Comparison of ENCODE assay signal across 8 cellular contexts in genomic region chr1:62962794-62963776, GRCh38.
DNase-seq lines count a peak whose midpoint lies in the region; FAIRE-seq and TF ChIP-seq lines count a peak whose summit lies in the region.

No MANE protein-coding gene starts in this region.

- H2AFZ ChIP-seq in GM23248 (no peak overlapping the region), keratinocyte (ENCODE audit: control insufficient read depth, low read length) (no peak overlapping the region)

- in situ Hi-C loops in GM23248 (cut with MboI): no loop called here

- H3K27ac ChIP-seq in GM23248: no peak overlapping the region
- H3K27ac ChIP-seq in keratinocyte (ENCODE audit: control insufficient read depth, insufficient read depth, low read length): no peak overlapping the region
- H3K27ac ChIP-seq in ovary: no peak overlapping the region

- no peak for TF ChIP-seq POLR2A in ovary (IDR thresholded peaks at IDR 0.05)

- H3K9me3 ChIP-seq in GM23248 (ENCODE audit: low read depth) (no peaks in the 10 kb centered on the region), keratinocyte (ENCODE audit: control insufficient read depth, low read depth, low read length) (no peaks in the 10 kb centered on the region), ovary (no peaks in the 10 kb centered on the region)

- no peaks in the 10 kb centered on the region for H3K36me3 ChIP-seq in GM23248 (ENCODE audit: low read depth)
- no peaks in the 10 kb centered on the region for H3K36me3 ChIP-seq in keratinocyte (ENCODE audit: control insufficient read depth in 2 of 2, extremely low read depth in 1 of 2, insufficient read depth in 2 of 2, low read length in 2 of 2)
- no peaks in the 10 kb centered on the region for H3K36me3 ChIP-seq in ovary

- dilution Hi-C loops in keratinocyte (cut with MboI; ENCODE audit: extremely low pct_ligation_motif_present, low sequenced_read_pairs): no loop called here

- 36 to 43% methylated on average over 10 of the region's 10 CpGs for WGBS in GM23248 (ENCODE audit: low coverage in 1 of 2, low lambda C conversion rate in 2 of 2, missing lambda C conversion rate in 2 of 2), 2 experiments
- WGBS in ovary, 3 donors: 20 to 22% (median 21%) methylated on average over 10 of the region's 10 CpGs

- DNase-seq in NOMO-1 treated with DMSO at 0.1 percent for 48 hours (lab: John Stamatoyannopoulos, UW; ENCODE audit: unreplicated experiment): peak; percentile 10
- no peak for DNase-seq in NOMO-1 treated with dmso at 0.1 percent for 144 hours (lab: John Stamatoyannopoulos, UW; ENCODE audit: unreplicated experiment)
- DNase-seq in GM23248: peak; percentile 44
- DNase-seq in NCI-H187 (lab: John Stamatoyannopoulos, UW): peak; percentile 26 to 65
- DNase-seq in amniotic epithelial cell (ENCODE audit: low read depth): peak; percentile 32
- DNase-seq in keratinocyte (ENCODE audit: low read depth, low spot score): no peak
- DNase-seq in ovary: no peak
- no peak for DNase-seq in GDM1 (lab: John Stamatoyannopoulos, UW)

- H3K9me1 ChIP-seq in keratinocyte (ENCODE audit: control insufficient read depth, extremely low read depth, insufficient read depth, low read length): no peaks in the 10 kb centered on the region

- H4K20me1 ChIP-seq in GM23248 (ENCODE audit: insufficient read depth) (no peaks in the 10 kb centered on the region), keratinocyte (ENCODE audit: control insufficient read depth, extremely low read depth, insufficient read depth, low read length) (no peaks in the 10 kb centered on the region)

- H3K4me2 ChIP-seq in GM23248 (ENCODE audit: unreplicated experiment) (no peak overlapping the region), keratinocyte (ENCODE audit: control insufficient read depth, extremely low read depth, insufficient read depth, low read depth, low read length) (no peak overlapping the region)

- H3K79me2 ChIP-seq in GM23248 (ENCODE audit: insufficient read depth) (no peaks in the 10 kb centered on the region), keratinocyte (ENCODE audit: control insufficient read depth, insufficient read depth, low read length) (no peaks in the 10 kb centered on the region)

- H3K4me3 ChIP-seq in GM23248 (no peak overlapping the region), keratinocyte (ENCODE audit: control insufficient read depth in 2 of 3, extremely low read depth in 1 of 3, insufficient read depth in 2 of 3, low read depth in 1 of 3, low read length in 3 of 3) (no peak overlapping the region), ovary (no peak overlapping the region)

- no peak for TF ChIP-seq EP300 in ovary (IDR thresholded peaks at IDR 0.05)

- H3K9me2 ChIP-seq in GM23248 (ENCODE audit: insufficient read depth): no peaks in the 10 kb centered on the region

- intact Hi-C loops in ovary (cut with DNase I): no loop called here

- TF ChIP-seq CTCF in keratinocyte (optimal IDR thresholded peaks at IDR 0.05 in 1 of 3, IDR thresholded peaks at IDR 0.05 in 1 of 3, conservative IDR thresholded peaks at IDR 0.05 in 1 of 3; ENCODE audit: extremely low read depth in 1 of 3, insufficient read depth in 2 of 3, low read length in 3 of 3) (peak; percentile 57 to 84 (median 79)), ovary (IDR thresholded peaks at IDR 0.05) (no peak)

- FAIRE-seq in keratinocyte (lab: Jason Lieb, UNC): no peak

- no peak overlapping the region for H3K9ac ChIP-seq in GM23248
- H3K9ac ChIP-seq in keratinocyte (ENCODE audit: control insufficient read depth, extremely low read depth, insufficient read depth, low read length): no peak overlapping the region

- H3K4me1 ChIP-seq in GM23248 (ENCODE audit: insufficient read depth) (no peaks in the 10 kb centered on the region), keratinocyte (ENCODE audit: control insufficient read depth, extremely low read depth, insufficient read depth, low read length) (no peaks in the 10 kb centered on the region), ovary (ENCODE audit: insufficient read depth) (no peaks in the 10 kb centered on the region)

- H3F3A ChIP-seq in GM23248 (ENCODE audit: insufficient read depth): no peaks in the 10 kb centered on the region

- H3K27me3 ChIP-seq in GM23248 (replicated peaks; ENCODE audit: insufficient read depth) (peaks cover 11% of the 10 kb centered on the region), keratinocyte (ENCODE audit: control insufficient read depth, extremely low read depth, insufficient read depth, low read length) (no peaks in the 10 kb centered on the region), ovary (no peaks in the 10 kb centered on the region)

Comparison
In these comparisons a context has a peak if more than half of its experiments do, and no peak if none do; other contexts are left out.
1. DNase-seq: peak in NOMO-1 treated with DMSO at 0.1 percent for 48 hours (single experiment), GM23248 (single experiment), NCI-H187 (2 of 2) and amniotic epithelial cell (single experiment); none in NOMO-1 treated with dmso at 0.1 percent for 144 hours (single experiment), keratinocyte (single experiment), ovary (0 of 5) and GDM1 (single experiment).
2. CTCF ChIP-seq: peak in keratinocyte (3 of 3); none in ovary (0 of 3).